8 cellular contexts compared by ENCODE assay signal in the genomic region with DNA sequence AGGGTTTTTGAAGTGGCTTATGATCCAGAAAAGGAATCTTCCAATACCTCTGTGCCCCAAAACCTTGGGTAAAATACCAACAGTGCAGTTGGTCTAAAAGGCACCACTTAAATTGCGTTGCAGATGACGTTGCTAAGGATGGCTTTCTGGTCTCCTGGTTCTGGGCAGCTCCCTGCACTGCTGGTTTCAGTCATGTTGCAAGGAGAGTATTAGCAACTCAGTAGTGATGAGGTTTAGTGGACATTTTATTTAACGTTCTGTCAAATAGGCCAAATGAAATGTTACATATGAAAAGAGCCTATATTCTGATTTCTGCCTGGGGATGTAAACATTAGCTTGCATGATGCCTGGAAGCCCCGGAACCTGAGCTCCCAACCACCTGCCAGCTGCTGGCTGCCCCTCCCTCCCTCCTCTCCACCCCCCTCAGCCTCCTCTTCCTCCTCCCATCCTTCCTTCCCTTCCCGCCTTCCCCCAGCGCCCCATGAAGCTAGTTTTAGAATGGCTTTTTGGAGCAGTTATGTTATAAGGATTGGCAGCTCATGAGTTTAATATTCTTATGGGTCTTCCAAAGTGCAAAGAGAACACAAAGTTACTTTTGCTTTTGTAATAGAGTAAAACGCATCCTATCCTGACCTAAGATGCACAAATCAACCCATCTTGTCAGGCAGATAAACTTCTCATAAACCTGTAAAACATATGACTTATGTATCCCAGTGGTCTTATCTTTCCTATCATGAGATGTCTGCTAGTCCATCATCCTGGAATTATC. TPM values are rescaled to one million over a fixed set of nuclear protein-coding genes. Genes with fewer than 3 reads are reported as not detected.
DNase-seq lines count a peak whose midpoint lies in the region; ATAC-seq and TF ChIP-seq lines count a peak whose summit lies in the region.

No MANE protein-coding gene starts in this region.

- peak overlapping the region; percentile 90 for H3K4me3 Mint-ChIP-seq in HFFc6

- peak overlapping the region; percentile 53 for H3K4me3 ChIP-seq in mononuclear cell (ENCODE audit: low read length)

- H3K4me1 Mint-ChIP-seq in HFFc6 (ENCODE audit: low read depth): peaks cover 49% of the 10 kb centered on the region

- no peak for ATAC-seq in GM21528 (IDR thresholded peaks at IDR 0.05; ENCODE audit: low FRiP score, unreplicated experiment)

- H3K27me3 ChIP-seq in mononuclear cell (ENCODE audit: insufficient read depth, low read length): no peaks in the 10 kb centered on the region

- no peaks in the 10 kb centered on the region for H3K36me3 Mint-ChIP-seq in HFFc6 (ENCODE audit: low read depth)

- no peaks in the 10 kb centered on the region for H3K9me3 ChIP-seq in mononuclear cell (ENCODE audit: low read depth, low read length)

- peak overlapping the region; percentile 99 for H3K27ac Mint-ChIP-seq in HFFc6

- H3K4me1 ChIP-seq in mononuclear cell (ENCODE audit: insufficient read depth, low read length): peaks cover 70% of the 10 kb centered on the region

- DNase-seq in A172 (ENCODE audit: low spot score) (peak; percentile 40), HFFc6 (no peak), amniotic epithelial cell (ENCODE audit: low read depth) (peak; percentile 62), kidney tubule cell (ENCODE audit: low spot score) (no peak), hippocampal formation (lab: John Stamatoyannopoulos, UW) (no peak), NCI-H187 treated with DMSO at 0.1 percent for 48 hours (lab: John Stamatoyannopoulos, UW) (no peak)

- no peaks in the 10 kb centered on the region for H3K9me3 Mint-ChIP-seq in HFFc6

- peaks cover 3% of the 10 kb centered on the region for H3K27me3 Mint-ChIP-seq in HFFc6 (ENCODE audit: insufficient read depth)

- no peak for TF ChIP-seq CTCF in HFFc6 (IDR thresholded peaks at IDR 0.05)

RNA-seq across cellular contexts. Expression of gene CD7, which starts 20.7 kb away (rescaled TPM):
- total RNA-seq in A172 (2014; rRNA removed; shearing (Covaris generic)): not detected in 2 replicates
- under 1 TPM in 1 of 6 experiments, not detected in 5; 0.20 TPM for total RNA-seq in HFFc6 (2021; fragmentation: NEBNext Ultra II Directional; extraction: Animal tissue kit (Norgen Biotek cat#: 25700))
- total RNA-seq in mononuclear cell: 48.5 TPM

RNA-seq across cellular contexts. Expression of gene CSNK1D, which starts 23.2 kb away (rescaled TPM):
- 19.9 and 20.9 TPM in 2 replicates for total RNA-seq in A172 (2014; rRNA removed; shearing (Covaris generic))
- total RNA-seq in HFFc6 (2021; fragmentation: NEBNext Ultra II Directional; extraction: Animal tissue kit (Norgen Biotek cat#: 25700)): 100 to 1,000 TPM; 116 to 128 (median 118) TPM
- total RNA-seq in mononuclear cell: 89.3 TPM

RNA-seq across cellular contexts. Expression of gene SECTM1, which starts 36.9 kb away (rescaled TPM):
- 1.2 and 1.6 TPM in 2 replicates for total RNA-seq in A172 (2014; rRNA removed; shearing (Covaris generic))
- total RNA-seq in HFFc6 (2021; fragmentation: NEBNext Ultra II Directional; extraction: Animal tissue kit (Norgen Biotek cat#: 25700)): 1 to 10 TPM; 1.7 to 3.9 (median 2.8) TPM
- 49.5 TPM for total RNA-seq in mononuclear cell

Comparison
In these comparisons a context has a peak if more than half of its experiments do, and no peak if none do; other contexts are left out.
1. DNase-seq: peak in A172 (single experiment) and amniotic epithelial cell (single experiment); none in HFFc6 (single experiment), kidney tubule cell (single experiment), hippocampal formation (0 of 2) and NCI-H187 treated with DMSO at 0.1 percent for 48 hours (single experiment).
2. RNA of gene CD7, which starts 20.7 kb away (total RNA-seq): 48.5 TPM in mononuclear cell (single experiment); 0.20 TPM in HFFc6 and not detected in A172; every median in the first group is over 10 times any median in the second.
3. RNA of gene SECTM1, which starts 36.9 kb away (total RNA-seq): 49.5 TPM in mononuclear cell (single experiment); 1.7 to 3.9 TPM in HFFc6 and 1.2 to 1.6 TPM in A172; every median in the first group is over 10 times any median in the second.